Comparison of ENCODE assay signal across 25 cellular contexts in genomic region chr6:134250776-134251175, GRCh38.
A peak's percentile ranks its signal among the peaks of the same experiment; 100 is the strongest.
DNase-seq lines count a peak whose midpoint lies in the region; ATAC-seq and TF ChIP-seq lines count a peak whose summit lies in the region.
"Had no signal": no experiment of that assay in that cellular context is flagged by ENCODE, and none has a peak within 500 bp of the region (broad histone marks: within the 10 kb centered on the region; RNA-seq: fewer than 3 reads in every experiment).

No MANE protein-coding gene starts in this region.

- no peaks in the 10 kb centered on the region for H3K9me3 Mint-ChIP-seq in activated naive CD4-positive, alpha-beta T cell treated with anti-CD3 and anti-CD28 coated beads for 36 hours
- no peaks in the 10 kb centered on the region for H3K9me3 Mint-ChIP-seq in activated naive CD4-positive, alpha-beta T cell treated with anti-CD3 and anti-CD28 coated beads, Interleukin-2, amount 50 U/mL, for 72 hours
- no peaks in the 10 kb centered on the region for H3K9me3 Mint-ChIP-seq in activated T-helper 1 cell treated with anti-CD3 and anti-CD28 coated beads, Interleukin-12 subunit alpha, Interleukin-12 subunit beta, Interleukin-2, Interleukin-4 antibody, amounts not matched to agents 30 ng/mL and 10 ng/mL and 1 ng/mL, durations not matched to agents 14 hours and 24 hours and 36 hours
- H3K9me3 Mint-ChIP-seq in type B pancreatic cell (no peaks in the 10 kb centered on the region), progenitor cell of endocrine pancreas (ENCODE audit: low read depth) (no peaks in the 10 kb centered on the region)
- H3K9me3 Mint-ChIP-seq: HFFc6 had no signal

- H3K4me3 Mint-ChIP-seq in activated naive CD4-positive, alpha-beta T cell treated with anti-CD3 and anti-CD28 coated beads for 36 hours, result no peak overlapping the region
- H3K4me3 Mint-ChIP-seq in activated T-helper 1 cell treated with anti-CD3 and anti-CD28 coated beads, Interleukin-12 subunit alpha, Interleukin-12 subunit beta, Interleukin-2, Interleukin-4 antibody, amounts not matched to agents 30 ng/mL and 10 ng/mL and 1 ng/mL, durations not matched to agents 14 hours and 24 hours and 36 hours, result no peak overlapping the region
- H3K4me3 Mint-ChIP-seq in type B pancreatic cell, result no peak overlapping the region
- H3K4me3 Mint-ChIP-seq in progenitor cell of endocrine pancreas (ENCODE audit: low read depth), result no peak overlapping the region
- H3K4me3 Mint-ChIP-seq: HFFc6 had no signal

- H3K27ac ChIP-seq in right lobe of liver, result peak overlapping the region in 2 of 3 donors; percentile 56 to 58

- peaks cover 0 to 27% (median 9%) of the 10 kb centered on the region in 4 donors for H3K4me1 ChIP-seq in right lobe of liver
- H3K4me1 ChIP-seq: HAP-1 had no signal

- H3K27me3 Mint-ChIP-seq in activated naive CD4-positive, alpha-beta T cell treated with anti-CD3 and anti-CD28 coated beads for 36 hours (ENCODE audit: low read depth), result no peaks in the 10 kb centered on the region
- H3K27me3 Mint-ChIP-seq in activated T-helper 1 cell treated with anti-CD3 and anti-CD28 coated beads, Interleukin-12 subunit alpha, Interleukin-12 subunit beta, Interleukin-2, Interleukin-4 antibody, amounts not matched to agents 30 ng/mL and 10 ng/mL and 1 ng/mL, durations not matched to agents 14 hours and 24 hours and 36 hours (ENCODE audit: insufficient read depth), result no peaks in the 10 kb centered on the region
- no peaks in the 10 kb centered on the region for H3K27me3 Mint-ChIP-seq in type B pancreatic cell
- H3K27me3 Mint-ChIP-seq in progenitor cell of endocrine pancreas, result peaks cover 14% of the 10 kb centered on the region

- intact Hi-C loops in activated naive CD4-positive, alpha-beta T cell treated with anti-CD3 and anti-CD28 coated beads for 36 hours (cut with micrococcal nuclease), result no loop called here
- intact Hi-C loops in activated T-helper 1 cell treated with anti-CD3 and anti-CD28 coated beads, Interleukin-12 subunit alpha, Interleukin-12 subunit beta, Interleukin-2, Interleukin-4 antibody, amounts not matched to agents 30 ng/mL and 10 ng/mL and 1 ng/mL, durations not matched to agents 14 hours and 24 hours and 36 hours (cut with micrococcal nuclease), result no loop called here
- intact Hi-C loops in right lobe of liver (cut with DNase I), result no loop called here

- TF ChIP-seq POLR2A in right lobe of liver (IDR thresholded peaks at IDR 0.05), result no peak

- peaks cover 49% of the 10 kb centered on the region for H3K4me1 Mint-ChIP-seq in activated naive CD4-positive, alpha-beta T cell treated with anti-CD3 and anti-CD28 coated beads for 36 hours (ENCODE audit: low read depth)
- H3K4me1 Mint-ChIP-seq in activated T-helper 1 cell treated with anti-CD3 and anti-CD28 coated beads, Interleukin-12 subunit alpha, Interleukin-12 subunit beta, Interleukin-2, Interleukin-4 antibody, amounts not matched to agents 30 ng/mL and 10 ng/mL and 1 ng/mL, durations not matched to agents 14 hours and 24 hours and 36 hours (ENCODE audit: low read depth), result peaks cover 47% of the 10 kb centered on the region
- H3K4me1 Mint-ChIP-seq in type B pancreatic cell (ENCODE audit: unreplicated experiment), result peaks cover 34% of the 10 kb centered on the region
- peaks cover 29% of the 10 kb centered on the region for H3K4me1 Mint-ChIP-seq in progenitor cell of endocrine pancreas (ENCODE audit: low read depth)

- ATAC-seq in activated naive CD4-positive, alpha-beta T cell treated with anti-CD3 and anti-CD28 coated beads, Interleukin-2, amount 50 U/mL, for 72 hours, result no peak
- ATAC-seq in right lobe of liver (no peak), omental fat pad (ENCODE audit: low FRiP score) (no peak)
- ATAC-seq: PC-3 had no signal

- peak overlapping the region; percentile 97 for H3K27ac Mint-ChIP-seq in activated naive CD4-positive, alpha-beta T cell treated with anti-CD3 and anti-CD28 coated beads for 36 hours
- H3K27ac Mint-ChIP-seq in activated naive CD4-positive, alpha-beta T cell treated with anti-CD3 and anti-CD28 coated beads, Interleukin-2, amount 50 U/mL, for 72 hours, result no peak overlapping the region
- peak overlapping the region; percentile 53 for H3K27ac Mint-ChIP-seq in activated T-helper 1 cell treated with anti-CD3 and anti-CD28 coated beads, Interleukin-12 subunit alpha, Interleukin-12 subunit beta, Interleukin-2, Interleukin-4 antibody, amounts not matched to agents 30 ng/mL and 10 ng/mL and 1 ng/mL, durations not matched to agents 14 hours and 24 hours and 36 hours
- peak overlapping the region; percentile 73 for H3K27ac Mint-ChIP-seq in type B pancreatic cell
- H3K27ac Mint-ChIP-seq in progenitor cell of endocrine pancreas, result no peak overlapping the region
- H3K27ac Mint-ChIP-seq: HFFc6 had no signal

- no peak for DNase-seq in activated naive CD4-positive, alpha-beta T cell treated with anti-CD3 and anti-CD28 coated beads for 36 hours
- no peak for DNase-seq in activated naive CD4-positive, alpha-beta T cell treated with anti-CD3 and anti-CD28 coated beads, Interleukin-2, amount 50 U/mL, for 72 hours (ENCODE audit: low spot score in 2 of 2)
- no peak for DNase-seq in activated T-helper 1 cell treated with anti-CD3 and anti-CD28 coated beads, Interleukin-12 subunit alpha, Interleukin-12 subunit beta, Interleukin-2, Interleukin-4 antibody, amounts not matched to agents 30 ng/mL and 10 ng/mL and 1 ng/mL, durations not matched to agents 14 hours and 24 hours and 36 hours (ENCODE audit: low spot score)
- DNase-seq in right lobe of liver (no peak), type B pancreatic cell (ENCODE audit: extremely low spot score, unreplicated experiment) (no peak), occipital lobe (lab: John Stamatoyannopoulos, UW) (no peak), progenitor cell of endocrine pancreas (ENCODE audit: low spot score, unreplicated experiment) (no peak), omental fat pad (ENCODE audit: low spot score) (no peak)
- DNase-seq: 8988T; ACHN; COR-L47; DMS53; GOT3; HFFc6; KG1; NCI-H1048; NCI-H1417; NCI-H1694; NCI-H2029 treated with DMSO at 0.1 percent for 48 hours; NCI-H446 treated with DMSO at 0.1 percent for 48 hours; NCI-H526; NCI-H82; NK-92 treated with Interleukin-12 subunit alpha and Interleukin-12 subunit beta, amount 100 ng/mL, for 24 hours; PC-3 had no signal

- H3K36me3 Mint-ChIP-seq in activated naive CD4-positive, alpha-beta T cell treated with anti-CD3 and anti-CD28 coated beads for 36 hours (ENCODE audit: low read depth), result peaks cover 3% of the 10 kb centered on the region
- H3K36me3 Mint-ChIP-seq in activated naive CD4-positive, alpha-beta T cell treated with anti-CD3 and anti-CD28 coated beads, Interleukin-2, amount 50 U/mL, for 72 hours, result peaks cover 4 to 10% of the 10 kb centered on the region in 2 donors
- H3K36me3 Mint-ChIP-seq in activated T-helper 1 cell treated with anti-CD3 and anti-CD28 coated beads, Interleukin-12 subunit alpha, Interleukin-12 subunit beta, Interleukin-2, Interleukin-4 antibody, amounts not matched to agents 30 ng/mL and 10 ng/mL and 1 ng/mL, durations not matched to agents 14 hours and 24 hours and 36 hours (ENCODE audit: low read depth), result peaks cover 10% of the 10 kb centered on the region
- H3K36me3 Mint-ChIP-seq in type B pancreatic cell (no peaks in the 10 kb centered on the region), progenitor cell of endocrine pancreas (ENCODE audit: insufficient read depth) (no peaks in the 10 kb centered on the region)

- no peaks in the 10 kb centered on the region for H3K9me3 ChIP-seq in right lobe of liver
- H3K9me3 ChIP-seq: HAP-1 had no signal

- TF ChIP-seq CTCF in right lobe of liver (IDR thresholded peaks at IDR 0.05), result no peak
- TF ChIP-seq CTCF in type B pancreatic cell (conservative IDR thresholded peaks at IDR 0.05), result no peak
- TF ChIP-seq CTCF in progenitor cell of endocrine pancreas (IDR thresholded peaks at IDR 0.05; ENCODE audit: unreplicated experiment), result no peak
- TF ChIP-seq CTCF in omental fat pad (IDR thresholded peaks at IDR 0.05), result no peak

- no CpG with 5 or more reads among the region's 2 CpGs for WGBS in right lobe of liver (ENCODE audit: insufficient coverage, low coverage, low lambda C conversion rate, missing lambda C conversion rate)

- CTCF ChIA-PET in activated naive CD4-positive, alpha-beta T cell treated with anti-CD3 and anti-CD28 coated beads for 36 hours (lab: Charles Lee), result no interaction called here

- no peaks in the 10 kb centered on the region for H3K27me3 ChIP-seq in right lobe of liver

- no peak overlapping the region for H3K4me3 ChIP-seq in right lobe of liver
- H3K4me3 ChIP-seq: HAP-1 had no signal

- no peaks in the 10 kb centered on the region for H3K36me3 ChIP-seq in right lobe of liver
- H3K36me3 ChIP-seq: HAP-1 had no signal

Comparison
In these comparisons a context has a peak if more than half of its experiments do, and no peak if none do; other contexts are left out.
1. H3K27ac Mint-ChIP-seq: peak in activated naive CD4-positive, alpha-beta T cell treated with anti-CD3 and anti-CD28 coated beads for 36 hours (single experiment), activated T-helper 1 cell treated with anti-CD3 and anti-CD28 coated beads, Interleukin-12 subunit alpha, Interleukin-12 subunit beta, Interleukin-2, Interleukin-4 antibody, amounts not matched to agents 30 ng/mL and 10 ng/mL and 1 ng/mL, durations not matched to agents 14 hours and 24 hours and 36 hours (single experiment) and type B pancreatic cell (single experiment); none in activated naive CD4-positive, alpha-beta T cell treated with anti-CD3 and anti-CD28 coated beads, Interleukin-2, amount 50 U/mL, for 72 hours (0 of 2) and progenitor cell of endocrine pancreas (single experiment).